ENCODE assay signal across 1 cellular context in genomic region chr1:160522622-160523345, GRCh38.
TF ChIP-seq lines count a peak whose summit lies in the region.

Gene SLAMF6, minus strand, starts transcription at chr1:160523255. Its CDS starts 63 bp downstream, at chr1:160523192.

TF ChIP-seq in GM12878, 131 proteins besides CTCF, POLR2A, EP300 and RAD21 (continued from another document):
- TF ChIP-seq NFYA (IDR thresholded peaks at IDR 0.05; ENCODE audit: borderline replicate concordance, low read depth, low read length) (no peak), USF1 (IDR thresholded peaks at IDR 0.05; ENCODE audit: borderline replicate concordance, extremely low read length, insufficient read depth, low read depth, low read length) (no peak), ZNF217 (IDR thresholded peaks at IDR 0.05) (no peak), SMC3 (IDR thresholded peaks at IDR 0.05; ENCODE audit: borderline replicate concordance, low read length) (peak; percentile 19; the same call in 1 of the 2 replicates), NBN (IDR thresholded peaks at IDR 0.05) (no peak), ATF3 (IDR thresholded peaks at IDR 0.05; ENCODE audit: borderline replicate concordance, extremely low read depth, low read depth, low read length) (no peak), NFXL1 (IDR thresholded peaks at IDR 0.05; ENCODE audit: borderline replicate concordance) (no peak), ETV6 (conservative IDR thresholded peaks at IDR 0.05 in 1 of 2, IDR thresholded peaks at IDR 0.05 in 1 of 2; ENCODE audit: borderline replicate concordance in 1 of 2, low read depth in 1 of 2) (peak in 1 of 2 experiments; percentile 48; a peak in 1 of 4 replicates), FOXM1 (IDR thresholded peaks at IDR 0.05; ENCODE audit: low read depth, low read length) (peak; percentile 47; the same call in 1 of the 2 replicates), BHLHE40 (IDR thresholded peaks at IDR 0.05; ENCODE audit: borderline replicate concordance in 1 of 2, low read depth in 2 of 2, low read length in 1 of 2) (peak in 1 of 2 experiments; percentile 22; a peak in 1 of 4 replicates), CHD1 (IDR thresholded peaks at IDR 0.05; ENCODE audit: low read depth, low read length) (no peak), CEBPB (IDR thresholded peaks at IDR 0.05; ENCODE audit: borderline replicate concordance in 1 of 2, low read depth in 2 of 2, low read length in 2 of 2) (0 out of 4 replicates have a peak, but pooled peaks of 1 of the 2 experiments have one; percentile 14), IKZF1 (conservative IDR thresholded peaks at IDR 0.05) (peak; percentile 57), ASH2L (IDR thresholded peaks at IDR 0.05; ENCODE audit: borderline replicate concordance, low read depth) (0 out of 2 replicates have a peak, but pooled peaks have one; percentile 17), GABPA (IDR thresholded peaks at IDR 0.05; ENCODE audit: low read depth) (no peak), BACH1 (IDR thresholded peaks at IDR 0.05; ENCODE audit: borderline replicate concordance) (no peak), POLR2AphosphoS5 (IDR thresholded peaks at IDR 0.05; ENCODE audit: low read length) (peak; percentile 81), RUNX3 (IDR thresholded peaks at IDR 0.05; ENCODE audit: low read length) (peak; percentile 58), CBX5 (IDR thresholded peaks at IDR 0.05; ENCODE audit: low read depth) (0 out of 2 replicates have a peak, but pooled peaks have one; percentile 64), SMAD1 (IDR thresholded peaks at IDR 0.05; ENCODE audit: low read depth, partially characterized antibody) (peak; percentile 97), IRF5 (IDR thresholded peaks at IDR 0.05; ENCODE audit: borderline replicate concordance) (no peak), SIX5 (IDR thresholded peaks at IDR 0.05; ENCODE audit: low read depth, low read length, severe bottlenecking) (no peak), TCF12 (IDR thresholded peaks at IDR 0.05; ENCODE audit: low read depth, low read length) (no peak), ZNF274 (IDR thresholded peaks at IDR 0.05; ENCODE audit: insufficient read depth, insufficient read length) (no peak), TAF1 (IDR thresholded peaks at IDR 0.05; ENCODE audit: borderline replicate concordance, low read depth, low read length) (peak; percentile 55; the same call in 1 of the 2 replicates)
- TF ChIP-seq, protein P1, sequence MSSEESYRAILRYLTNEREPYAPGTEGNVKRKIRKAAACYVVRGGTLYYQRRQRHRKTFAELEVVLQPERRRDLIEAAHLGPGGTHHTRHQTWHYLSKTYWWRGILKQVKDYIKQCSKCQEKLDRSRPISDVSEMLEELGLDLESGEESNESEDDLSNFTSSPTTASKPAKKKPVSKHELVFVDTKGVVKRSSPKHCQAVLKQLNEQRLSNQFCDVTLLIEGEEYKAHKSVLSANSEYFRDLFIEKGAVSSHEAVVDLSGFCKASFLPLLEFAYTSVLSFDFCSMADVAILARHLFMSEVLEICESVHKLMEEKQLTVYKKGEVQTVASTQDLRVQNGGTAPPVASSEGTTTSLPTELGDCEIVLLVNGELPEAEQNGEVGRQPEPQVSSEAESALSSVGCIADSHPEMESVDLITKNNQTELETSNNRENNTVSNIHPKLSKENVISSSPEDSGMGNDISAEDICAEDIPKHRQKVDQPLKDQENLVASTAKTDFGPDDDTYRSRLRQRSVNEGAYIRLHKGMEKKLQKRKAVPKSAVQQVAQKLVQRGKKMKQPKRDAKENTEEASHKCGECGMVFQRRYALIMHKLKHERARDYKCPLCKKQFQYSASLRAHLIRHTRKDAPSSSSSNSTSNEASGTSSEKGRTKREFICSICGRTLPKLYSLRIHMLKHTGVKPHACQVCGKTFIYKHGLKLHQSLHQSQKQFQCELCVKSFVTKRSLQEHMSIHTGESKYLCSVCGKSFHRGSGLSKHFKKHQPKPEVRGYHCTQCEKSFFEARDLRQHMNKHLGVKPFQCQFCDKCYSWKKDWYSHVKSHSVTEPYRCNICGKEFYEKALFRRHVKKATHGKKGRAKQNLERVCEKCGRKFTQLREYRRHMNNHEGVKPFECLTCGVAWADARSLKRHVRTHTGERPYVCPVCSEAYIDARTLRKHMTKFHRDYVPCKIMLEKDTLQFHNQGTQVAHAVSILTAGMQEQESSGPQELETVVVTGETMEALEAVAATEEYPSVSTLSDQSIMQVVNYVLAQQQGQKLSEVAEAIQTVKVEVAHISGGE (CRISPR knock-in tag; IDR thresholded peaks at IDR 0.05), result no peak
- TF ChIP-seq, protein P2, sequence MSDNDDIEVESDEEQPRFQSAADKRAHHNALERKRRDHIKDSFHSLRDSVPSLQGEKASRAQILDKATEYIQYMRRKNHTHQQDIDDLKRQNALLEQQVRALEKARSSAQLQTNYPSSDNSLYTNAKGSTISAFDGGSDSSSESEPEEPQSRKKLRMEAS (IDR thresholded peaks at IDR 0.05; ENCODE audit: low read depth, low read length), result no peak
- TF ChIP-seq, protein P3, sequence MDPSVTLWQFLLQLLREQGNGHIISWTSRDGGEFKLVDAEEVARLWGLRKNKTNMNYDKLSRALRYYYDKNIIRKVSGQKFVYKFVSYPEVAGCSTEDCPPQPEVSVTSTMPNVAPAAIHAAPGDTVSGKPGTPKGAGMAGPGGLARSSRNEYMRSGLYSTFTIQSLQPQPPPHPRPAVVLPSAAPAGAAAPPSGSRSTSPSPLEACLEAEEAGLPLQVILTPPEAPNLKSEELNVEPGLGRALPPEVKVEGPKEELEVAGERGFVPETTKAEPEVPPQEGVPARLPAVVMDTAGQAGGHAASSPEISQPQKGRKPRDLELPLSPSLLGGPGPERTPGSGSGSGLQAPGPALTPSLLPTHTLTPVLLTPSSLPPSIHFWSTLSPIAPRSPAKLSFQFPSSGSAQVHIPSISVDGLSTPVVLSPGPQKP (IDR thresholded peaks at IDR 0.05; ENCODE audit: low read depth, low read length), result no peak
- TF ChIP-seq, protein P4, sequence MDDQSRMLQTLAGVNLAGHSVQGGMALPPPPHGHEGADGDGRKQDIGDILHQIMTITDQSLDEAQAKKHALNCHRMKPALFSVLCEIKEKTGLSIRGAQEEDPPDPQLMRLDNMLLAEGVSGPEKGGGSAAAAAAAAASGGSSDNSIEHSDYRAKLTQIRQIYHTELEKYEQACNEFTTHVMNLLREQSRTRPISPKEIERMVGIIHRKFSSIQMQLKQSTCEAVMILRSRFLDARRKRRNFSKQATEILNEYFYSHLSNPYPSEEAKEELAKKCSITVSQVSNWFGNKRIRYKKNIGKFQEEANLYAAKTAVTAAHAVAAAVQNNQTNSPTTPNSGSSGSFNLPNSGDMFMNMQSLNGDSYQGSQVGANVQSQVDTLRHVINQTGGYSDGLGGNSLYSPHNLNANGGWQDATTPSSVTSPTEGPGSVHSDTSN (IDR thresholded peaks at IDR 0.05; ENCODE audit: insufficient replicate concordance, low read depth, low read length), result no peak
- TF ChIP-seq, protein P5, sequence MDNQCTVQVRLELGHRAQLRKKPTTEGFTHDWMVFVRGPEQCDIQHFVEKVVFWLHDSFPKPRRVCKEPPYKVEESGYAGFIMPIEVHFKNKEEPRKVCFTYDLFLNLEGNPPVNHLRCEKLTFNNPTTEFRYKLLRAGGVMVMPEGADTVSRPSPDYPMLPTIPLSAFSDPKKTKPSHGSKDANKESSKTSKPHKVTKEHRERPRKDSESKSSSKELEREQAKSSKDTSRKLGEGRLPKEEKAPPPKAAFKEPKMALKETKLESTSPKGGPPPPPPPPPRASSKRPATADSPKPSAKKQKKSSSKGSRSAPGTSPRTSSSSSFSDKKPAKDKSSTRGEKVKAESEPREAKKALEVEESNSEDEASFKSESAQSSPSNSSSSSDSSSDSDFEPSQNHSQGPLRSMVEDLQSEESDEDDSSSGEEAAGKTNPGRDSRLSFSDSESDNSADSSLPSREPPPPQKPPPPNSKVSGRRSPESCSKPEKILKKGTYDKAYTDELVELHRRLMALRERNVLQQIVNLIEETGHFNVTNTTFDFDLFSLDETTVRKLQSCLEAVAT (IDR thresholded peaks at IDR 0.05), result peak; percentile 85
TF ChIP-seq in GM12878: peak in this region for 33.
